ENCODE assay signal across 11 cellular contexts in the genomic region with DNA sequence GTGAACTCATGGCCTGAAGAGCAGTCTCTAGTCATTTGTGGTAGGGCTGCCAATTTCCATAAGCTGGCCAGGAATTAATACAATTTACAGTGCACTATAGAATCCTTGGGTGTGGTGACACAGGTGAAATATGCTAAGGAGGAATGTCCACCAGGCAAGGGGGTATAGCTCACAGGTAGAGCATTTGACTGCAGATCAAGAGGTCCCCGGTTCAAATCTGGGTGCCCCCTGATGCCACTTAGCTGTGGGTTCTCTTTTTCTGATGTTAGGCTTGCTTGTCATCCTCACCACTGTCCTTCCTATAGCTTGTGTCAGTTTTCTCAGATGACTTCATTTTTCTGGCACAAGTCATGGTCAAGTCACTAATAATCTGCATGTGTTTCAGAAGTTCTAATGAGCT.
"Had no signal": no experiment of that assay in that cellular context is flagged by ENCODE, and none has a peak within 500 bp of the region (broad histone marks: within the 10 kb centered on the region; RNA-seq: fewer than 3 reads in every experiment).

No MANE protein-coding gene starts in this region.

- DNase-seq: activated CD4-positive, alpha-beta T cell treated with anti-CD3 and anti-CD28 coated beads, Interleukin-2, amount 50 U/mL, for 1 hour; activated effector memory CD4-positive, alpha-beta T cell treated with Interleukin-2 at 50 U/mL for 16 hours; activated naive CD4-positive, alpha-beta T cell treated with anti-CD3 and anti-CD28 coated beads, Interleukin-2, amount 50 U/mL, for 16 hours; activated T-cell treated with anti-CD3 and anti-CD28 coated beads for 4 hours; endodermal cell; erythroblast; midbrain; small intestine; T-helper 1 cell; T1000 had no signal

- H3K27ac Mint-ChIP-seq: endodermal cell, progenitor cell of endocrine pancreas had no signal

- H3K4me3 Mint-ChIP-seq: endodermal cell had no signal

- H3K27me3 Mint-ChIP-seq: progenitor cell of endocrine pancreas had no signal
